8 cellular contexts compared by ENCODE assay signal in genomic region chr6:11374036-11375010, GRCh38.
DNase-seq lines count a peak whose midpoint lies in the region; ATAC-seq, FAIRE-seq and TF ChIP-seq lines count a peak whose summit lies in the region.

No MANE protein-coding gene starts in this region.

- no peaks in the 10 kb centered on the region for H3K27me3 ChIP-seq in thymus (ENCODE audit: control insufficient read depth, insufficient read depth)

- H3K27me3 Mint-ChIP-seq in activated CD8-positive, alpha-beta T cell treated with anti-CD3 and anti-CD28 coated beads for 36 hours, result no peaks in the 10 kb centered on the region

- H3K27ac Mint-ChIP-seq in activated CD8-positive, alpha-beta T cell treated with anti-CD3 and anti-CD28 coated beads for 36 hours, result peak overlapping the region; percentile 73

- peaks cover 76% of the 10 kb centered on the region for H3K4me1 Mint-ChIP-seq in activated CD8-positive, alpha-beta T cell treated with anti-CD3 and anti-CD28 coated beads for 36 hours (ENCODE audit: low read depth)

- H3K27ac ChIP-seq in thymus (ENCODE audit: low read depth) (peak overlapping the region; percentile 15), coronary artery (no peak overlapping the region)

- peaks cover 5% of the 10 kb centered on the region for H3K4me1 ChIP-seq in thymus (ENCODE audit: control insufficient read depth, insufficient read depth, low read length)

- intact Hi-C loops in activated CD8-positive, alpha-beta T cell treated with anti-CD3 and anti-CD28 coated beads for 36 hours (cut with micrococcal nuclease), result no loop called here

- H3K36me3 Mint-ChIP-seq in activated CD8-positive, alpha-beta T cell treated with anti-CD3 and anti-CD28 coated beads for 36 hours (ENCODE audit: low read depth), result peaks cover 59% of the 10 kb centered on the region

- H3K36me3 ChIP-seq in thymus (ENCODE audit: control insufficient read depth, insufficient read depth), result peaks cover 4% of the 10 kb centered on the region

- CTCF ChIA-PET in activated CD8-positive, alpha-beta T cell treated with anti-CD3 and anti-CD28 coated beads for 36 hours (lab: Charles Lee), result interaction anchor here (1.3 kb wide), 1 partner anchor 42 kb away, joined by 3 read pairs; no protein-coding TSS in a partner anchor

- H3K9me3 ChIP-seq in thymus (ENCODE audit: control insufficient read depth), result no peaks in the 10 kb centered on the region

- H3K9me3 Mint-ChIP-seq in activated CD8-positive, alpha-beta T cell treated with anti-CD3 and anti-CD28 coated beads for 36 hours, result peaks cover 12% of the 10 kb centered on the region

- FAIRE-seq in D721Med (lab: Jason Lieb, UNC), result no peak

- no peak overlapping the region for H3K4me3 ChIP-seq in thymus (ENCODE audit: low read length)
- no peak overlapping the region for H3K4me3 ChIP-seq in coronary artery

- peak overlapping the region; percentile 39 for H3K4me3 Mint-ChIP-seq in activated CD8-positive, alpha-beta T cell treated with anti-CD3 and anti-CD28 coated beads for 36 hours

- POLR2A ChIA-PET in activated CD8-positive, alpha-beta T cell treated with anti-CD3 and anti-CD28 coated beads for 36 hours (lab: Charles Lee), result interaction anchor here (1.4 to 1.7 kb wide), 4 partner anchors 7 to 13 kb away, joined by 3 to 9 read pairs (median 5); no protein-coding TSS in a partner anchor

- TF ChIP-seq CTCF in activated CD8-positive, alpha-beta T cell treated with anti-CD3 and anti-CD28 coated beads for 36 hours (IDR thresholded peaks at IDR 0.05), result no peak
- TF ChIP-seq CTCF in coronary artery (IDR thresholded peaks at IDR 0.05), result no peak
- TF ChIP-seq CTCF in D721Med (IDR thresholded peaks at IDR 0.05; ENCODE audit: insufficient read depth, missing control alignments), result no peak

- 86% methylated on average over 4 of the region's 4 CpGs for WGBS in thymus

- ATAC-seq in HG03064 (IDR thresholded peaks at IDR 0.05; ENCODE audit: low read depth, unreplicated experiment), result peak; percentile 79
- peak; percentile 79 for ATAC-seq in activated CD8-positive, alpha-beta T cell treated with anti-CD3 and anti-CD28 coated beads for 36 hours

- DNase-seq in stimulated activated CD4-positive, alpha-beta T cell treated with anti-CD3 and anti-CD28 coated beads, Interleukin-15, amount 100 ng/mL, for 24 hours, result peak; percentile 49
- no peak for DNase-seq in stimulated activated CD4-positive, alpha-beta T cell treated with anti-CD3 and anti-CD28 coated beads, Interleukin-1b, Interleukin-23, amount 100 ng/mL, for 48 hours
- DNase-seq in activated CD8-positive, alpha-beta T cell treated with anti-CD3 and anti-CD28 coated beads for 36 hours, result peak; percentile 66
- DNase-seq in coronary artery (ENCODE audit: low spot score) (no peak), HT-29 (ENCODE audit: low spot score) (no peak), D721Med (ENCODE audit: insufficient read length, low spot score) (no peak)

Comparison
In these comparisons a context has a peak if more than half of its experiments do, and no peak if none do; other contexts are left out.
1. DNase-seq: peak in stimulated activated CD4-positive, alpha-beta T cell treated with anti-CD3 and anti-CD28 coated beads, Interleukin-15, amount 100 ng/mL, for 24 hours (single experiment) and activated CD8-positive, alpha-beta T cell treated with anti-CD3 and anti-CD28 coated beads for 36 hours (single experiment); none in stimulated activated CD4-positive, alpha-beta T cell treated with anti-CD3 and anti-CD28 coated beads, Interleukin-1b, Interleukin-23, amount 100 ng/mL, for 48 hours (single experiment), coronary artery (single experiment), HT-29 (single experiment) and D721Med (single experiment).